ENCODE assay signal across 8 cellular contexts in the genomic region with DNA sequence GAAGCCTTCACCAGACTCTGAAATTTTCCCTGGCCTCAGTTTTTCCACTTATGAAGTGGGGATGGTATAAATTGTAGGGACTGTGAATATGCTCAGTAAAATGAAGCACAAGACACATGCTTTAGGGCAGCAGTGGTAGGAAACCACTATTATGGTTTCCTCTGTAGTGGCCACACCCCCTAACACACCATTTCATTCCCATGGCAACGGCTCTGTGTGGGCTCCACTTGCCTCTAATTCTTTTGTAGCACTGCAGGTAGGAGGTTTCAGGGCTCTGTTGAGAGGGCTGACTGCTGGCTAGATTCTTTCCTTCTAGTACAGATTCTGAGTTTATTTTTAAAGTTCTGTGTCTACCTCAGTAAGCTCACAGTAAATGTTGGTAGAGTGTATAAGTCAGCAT.
A peak's percentile ranks its signal among the peaks of the same experiment; 100 is the strongest.
DNase-seq lines count a peak whose midpoint lies in the region; ATAC-seq lines count a peak whose summit lies in the region.

No MANE protein-coding gene starts in this region.

- no peak for ATAC-seq in GM19023 (IDR thresholded peaks at IDR 0.05; ENCODE audit: unreplicated experiment)

- DNase-seq in NCI-H146 (lab: John Stamatoyannopoulos, UW) (peak; percentile 36), NCI-H146 treated with DMSO at 0.1 percent for 48 hours (lab: John Stamatoyannopoulos, UW; ENCODE audit: unreplicated experiment) (no peak), MV-4-11 (lab: John Stamatoyannopoulos, UW) (peak; percentile 42), NCI-H2081 treated with DMSO at 0.1 percent for 48 hours (lab: John Stamatoyannopoulos, UW) (no peak), GM19240 (ENCODE audit: insufficient read length, low spot score) (no peak)
- peak; percentile 80 for DNase-seq in activated effector memory CD4-positive, alpha-beta T cell treated with anti-CD3 and anti-CD28 coated beads, Interleukin-2, amount 50 U/mL, for 16 hours
- peak; percentile 20 to 30 for DNase-seq in stimulated activated CD8-positive, alpha-beta memory T cell treated with anti-CD3 and anti-CD28 coated beads, Interleukin-15, amount 100 ng/mL, for 4 hours (ENCODE audit: low read depth in 2 of 2)

Comparison
In these comparisons a context has a peak if more than half of its experiments do, and no peak if none do; other contexts are left out.
1. DNase-seq: peak in NCI-H146 (single experiment), MV-4-11 (single experiment), activated effector memory CD4-positive, alpha-beta T cell treated with anti-CD3 and anti-CD28 coated beads, Interleukin-2, amount 50 U/mL, for 16 hours (single experiment) and stimulated activated CD8-positive, alpha-beta memory T cell treated with anti-CD3 and anti-CD28 coated beads, Interleukin-15, amount 100 ng/mL, for 4 hours (2 of 2); none in NCI-H146 treated with DMSO at 0.1 percent for 48 hours (single experiment), NCI-H2081 treated with DMSO at 0.1 percent for 48 hours (single experiment) and GM19240 (single experiment).